Comparison of ENCODE assay signal across 19 cellular contexts in the genomic region with DNA sequence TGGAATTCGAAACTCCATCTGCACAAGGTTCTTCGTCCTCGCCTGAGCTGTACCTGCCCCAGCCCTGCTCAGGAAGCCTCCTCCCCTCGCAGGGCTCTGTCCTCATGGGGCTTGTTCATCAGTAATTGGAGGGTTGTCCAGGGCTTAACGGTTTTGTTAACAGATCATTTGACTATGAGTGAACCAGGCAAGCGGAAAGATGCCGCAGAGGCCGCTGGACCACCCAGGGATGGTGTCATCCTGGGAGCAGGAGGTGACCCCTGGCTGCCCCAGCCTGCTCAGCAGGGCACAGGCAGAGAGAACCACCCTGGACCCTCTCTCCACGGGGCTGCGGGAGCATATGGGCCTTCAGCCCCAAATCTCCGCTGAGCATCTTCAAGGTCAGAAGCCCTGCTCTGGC.
"Had no signal": no experiment of that assay in that cellular context is flagged by ENCODE, and none has a peak within 500 bp of the region (broad histone marks: within the 10 kb centered on the region; RNA-seq: fewer than 3 reads in every experiment).

No MANE protein-coding gene starts in this region.

- H3K4me1 ChIP-seq: left lung, right atrium auricular region, stomach had no signal

- H3K4me3 ChIP-seq: dorsolateral prefrontal cortex, left lung, right atrium auricular region, stomach, thyroid gland, vagina had no signal

- H3K4me3 Mint-ChIP-seq: mesothelial cell of epicardium; naive thymus-derived CD4-positive, alpha-beta T cell; nephron; stimulated activated effector memory CD8-positive, alpha-beta T cell treated with anti-CD3 and anti-CD28 coated beads, Interleukin-12 subunit alpha, Interleukin-12 subunit beta, amount 100 ng/mL, for 72 hours had no signal

- H3K36me3 ChIP-seq: left lung, right atrium auricular region, thyroid gland, vagina had no signal

- H3K9me3 ChIP-seq: left lung, right atrium auricular region, thyroid gland, vagina had no signal

- DNase-seq: dorsolateral prefrontal cortex; effector CD4-positive, alpha-beta T cell; mesenchymal stem cell; naive thymus-derived CD4-positive, alpha-beta T cell; stimulated activated CD4-positive, alpha-beta T cell treated with anti-CD3 and anti-CD28 coated beads, Interleukin-2, amount 100 ng/mL, for 24 hours; stimulated activated CD4-positive, alpha-beta T cell treated with anti-CD3 and anti-CD28 coated beads, Interleukin-4, amount 100 ng/mL, for 24 hours; stimulated activated naive CD4-positive, alpha-beta T cell treated with Interleukin-2 at 50 U/mL for 16 hours; stomach; trophoblast cell had no signal

- H3K9me3 Mint-ChIP-seq: mesothelial cell of epicardium; naive thymus-derived CD4-positive, alpha-beta T cell; nephron; stimulated activated effector memory CD8-positive, alpha-beta T cell treated with anti-CD3 and anti-CD28 coated beads, Interleukin-12 subunit alpha, Interleukin-12 subunit beta, amount 100 ng/mL, for 72 hours had no signal

- H3K27ac Mint-ChIP-seq: mesothelial cell of epicardium; naive thymus-derived CD4-positive, alpha-beta T cell; nephron; progenitor cell of endocrine pancreas; stimulated activated effector memory CD8-positive, alpha-beta T cell treated with anti-CD3 and anti-CD28 coated beads, Interleukin-12 subunit alpha, Interleukin-12 subunit beta, amount 100 ng/mL, for 72 hours had no signal

- H3K27me3 ChIP-seq: dorsolateral prefrontal cortex, left lung, right atrium auricular region, stomach, thyroid gland, vagina had no signal

- H3K36me3 Mint-ChIP-seq: stimulated activated effector memory CD8-positive, alpha-beta T cell treated with anti-CD3 and anti-CD28 coated beads, Interleukin-12 subunit alpha, Interleukin-12 subunit beta, amount 100 ng/mL, for 72 hours had no signal

- H3K27ac ChIP-seq: left lung, parathyroid adenoma, right atrium auricular region, stomach, thyroid gland, vagina had no signal

- ATAC-seq: left lung; naive thymus-derived CD4-positive, alpha-beta T cell; sciatic nerve had no signal
